In genomic region chr11:1340111-1340510, GRCh38 we compare ENCODE assay signal across 17 cellular contexts.
"Had no signal": no experiment of that assay in that cellular context is flagged by ENCODE, and none has a peak within 500 bp of the region (broad histone marks: within the 10 kb centered on the region; RNA-seq: fewer than 3 reads in every experiment).

No MANE protein-coding gene starts in this region.

- H3K27me3 ChIP-seq: esophagus squamous epithelium, transverse colon, uterus had no signal

- DNase-seq: activated naive CD4-positive, alpha-beta T cell; activated naive CD8-positive, alpha-beta T cell treated with anti-CD3 and anti-CD28 coated beads for 36 hours; activated T-cell treated with anti-CD3 and anti-CD28 coated beads, Interleukin-2, amount 50 U/mL, for 1 hour; central memory CD4-positive, alpha-beta T cell; esophagus squamous epithelium; gastrocnemius medialis; hippocampal formation; left ventricle myocardium superior; stimulated activated CD4-positive, alpha-beta T cell treated with anti-CD3 and anti-CD28 coated beads, Interleukin-15, amount 100 ng/mL, for 24 hours; T1000; transverse colon; uterus had no signal

- H3K27me3 Mint-ChIP-seq: stimulated activated memory B cell treated with anti-CD40 and anti-IgM and Interleukin-4, amounts not matched to agents 10 μg/mL and 1 μg/mL and 100 μg/mL, for 72 hours had no signal

- H3K27ac Mint-ChIP-seq: activated naive CD8-positive, alpha-beta T cell treated with anti-CD3 and anti-CD28 coated beads for 36 hours; nephron; stimulated activated memory B cell treated with anti-CD40 and anti-IgM and Interleukin-4, amounts not matched to agents 10 μg/mL and 1 μg/mL and 100 μg/mL, for 72 hours; T-helper 1 cell treated with Interleukin-12 subunit alpha and Interleukin-12 subunit beta and Interleukin-4 antibody, amounts not matched to agents 30 μg/mL and 1 μg/mL, for 36 hours; WTC11 had no signal

- H3K9me3 Mint-ChIP-seq: T-helper 1 cell treated with Interleukin-12 subunit alpha and Interleukin-12 subunit beta and Interleukin-4 antibody, amounts not matched to agents 30 μg/mL and 1 μg/mL, for 36 hours had no signal

- H3K4me2 ChIP-seq: smooth muscle cell had no signal

- H3K9me3 ChIP-seq: esophagus squamous epithelium, gastrocnemius medialis, transverse colon, uterus had no signal

- H3K4me3 ChIP-seq: esophagus squamous epithelium, gastrocnemius medialis, smooth muscle cell, transverse colon, uterus had no signal

- H3K4me3 Mint-ChIP-seq: activated naive CD8-positive, alpha-beta T cell treated with anti-CD3 and anti-CD28 coated beads for 36 hours; nephron; stimulated activated memory B cell treated with anti-CD40 and anti-IgM and Interleukin-4, amounts not matched to agents 10 μg/mL and 1 μg/mL and 100 μg/mL, for 72 hours; T-helper 1 cell treated with Interleukin-12 subunit alpha and Interleukin-12 subunit beta and Interleukin-4 antibody, amounts not matched to agents 30 μg/mL and 1 μg/mL, for 36 hours; WTC11 had no signal

- H3K36me3 ChIP-seq: esophagus squamous epithelium, gastrocnemius medialis, transverse colon, uterus had no signal

- H3K27ac ChIP-seq: esophagus squamous epithelium, gastrocnemius medialis, transverse colon, uterus had no signal
